ENCODE assay signal across 1 cellular context in genomic region chr11:116445108-116446047, GRCh38.
TF ChIP-seq lines count a peak whose summit lies in the region.

No MANE protein-coding gene starts in this region.

TF ChIP-seq in WTC11, 78 proteins besides CTCF, POLR2A, EP300 and RAD21 (continued from another document):
- TF ChIP-seq, protein P1, sequence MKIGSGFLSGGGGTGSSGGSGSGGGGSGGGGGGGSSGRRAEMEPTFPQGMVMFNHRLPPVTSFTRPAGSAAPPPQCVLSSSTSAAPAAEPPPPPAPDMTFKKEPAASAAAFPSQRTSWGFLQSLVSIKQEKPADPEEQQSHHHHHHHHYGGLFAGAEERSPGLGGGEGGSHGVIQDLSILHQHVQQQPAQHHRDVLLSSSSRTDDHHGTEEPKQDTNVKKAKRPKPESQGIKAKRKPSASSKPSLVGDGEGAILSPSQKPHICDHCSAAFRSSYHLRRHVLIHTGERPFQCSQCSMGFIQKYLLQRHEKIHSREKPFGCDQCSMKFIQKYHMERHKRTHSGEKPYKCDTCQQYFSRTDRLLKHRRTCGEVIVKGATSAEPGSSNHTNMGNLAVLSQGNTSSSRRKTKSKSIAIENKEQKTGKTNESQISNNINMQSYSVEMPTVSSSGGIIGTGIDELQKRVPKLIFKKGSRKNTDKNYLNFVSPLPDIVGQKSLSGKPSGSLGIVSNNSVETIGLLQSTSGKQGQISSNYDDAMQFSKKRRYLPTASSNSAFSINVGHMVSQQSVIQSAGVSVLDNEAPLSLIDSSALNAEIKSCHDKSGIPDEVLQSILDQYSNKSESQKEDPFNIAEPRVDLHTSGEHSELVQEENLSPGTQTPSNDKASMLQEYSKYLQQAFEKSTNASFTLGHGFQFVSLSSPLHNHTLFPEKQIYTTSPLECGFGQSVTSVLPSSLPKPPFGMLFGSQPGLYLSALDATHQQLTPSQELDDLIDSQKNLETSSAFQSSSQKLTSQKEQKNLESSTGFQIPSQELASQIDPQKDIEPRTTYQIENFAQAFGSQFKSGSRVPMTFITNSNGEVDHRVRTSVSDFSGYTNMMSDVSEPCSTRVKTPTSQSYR (CRISPR knock-in tag; IDR thresholded peaks at IDR 0.05) = no peak
- TF ChIP-seq MAX (CRISPR knock-in tag; IDR thresholded peaks at IDR 0.05) (no peak), MYBL2 (CRISPR knock-in tag; IDR thresholded peaks at IDR 0.05) (0 out of 2 replicates have a peak, but pooled peaks have one; percentile 39), USF1 (CRISPR knock-in tag; IDR thresholded peaks at IDR 0.05) (no peak), PRRX2 (CRISPR knock-in tag; IDR thresholded peaks at IDR 0.05) (no peak), TEAD1 (CRISPR knock-in tag; IDR thresholded peaks at IDR 0.05) (peak; percentile 17; the same call in 1 of the 2 replicates), SMAD3 (CRISPR knock-in tag; IDR thresholded peaks at IDR 0.05; ENCODE audit: borderline replicate concordance) (no peak), ATF6 (CRISPR knock-in tag; IDR thresholded peaks at IDR 0.05) (no peak), ZNF671 (CRISPR knock-in tag; IDR thresholded peaks at IDR 0.05) (no peak), CBFB (CRISPR knock-in tag; IDR thresholded peaks at IDR 0.05; ENCODE audit: low read depth) (no peak)
- TF ChIP-seq, protein P2, sequence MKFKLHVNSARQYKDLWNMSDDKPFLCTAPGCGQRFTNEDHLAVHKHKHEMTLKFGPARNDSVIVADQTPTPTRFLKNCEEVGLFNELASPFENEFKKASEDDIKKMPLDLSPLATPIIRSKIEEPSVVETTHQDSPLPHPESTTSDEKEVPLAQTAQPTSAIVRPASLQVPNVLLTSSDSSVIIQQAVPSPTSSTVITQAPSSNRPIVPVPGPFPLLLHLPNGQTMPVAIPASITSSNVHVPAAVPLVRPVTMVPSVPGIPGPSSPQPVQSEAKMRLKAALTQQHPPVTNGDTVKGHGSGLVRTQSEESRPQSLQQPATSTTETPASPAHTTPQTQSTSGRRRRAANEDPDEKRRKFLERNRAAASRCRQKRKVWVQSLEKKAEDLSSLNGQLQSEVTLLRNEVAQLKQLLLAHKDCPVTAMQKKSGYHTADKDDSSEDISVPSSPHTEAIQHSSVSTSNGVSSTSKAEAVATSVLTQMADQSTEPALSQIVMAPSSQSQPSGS (CRISPR knock-in tag; IDR thresholded peaks at IDR 0.05; ENCODE audit: borderline replicate concordance, low read depth) = no peak
- TF ChIP-seq, protein P3, sequence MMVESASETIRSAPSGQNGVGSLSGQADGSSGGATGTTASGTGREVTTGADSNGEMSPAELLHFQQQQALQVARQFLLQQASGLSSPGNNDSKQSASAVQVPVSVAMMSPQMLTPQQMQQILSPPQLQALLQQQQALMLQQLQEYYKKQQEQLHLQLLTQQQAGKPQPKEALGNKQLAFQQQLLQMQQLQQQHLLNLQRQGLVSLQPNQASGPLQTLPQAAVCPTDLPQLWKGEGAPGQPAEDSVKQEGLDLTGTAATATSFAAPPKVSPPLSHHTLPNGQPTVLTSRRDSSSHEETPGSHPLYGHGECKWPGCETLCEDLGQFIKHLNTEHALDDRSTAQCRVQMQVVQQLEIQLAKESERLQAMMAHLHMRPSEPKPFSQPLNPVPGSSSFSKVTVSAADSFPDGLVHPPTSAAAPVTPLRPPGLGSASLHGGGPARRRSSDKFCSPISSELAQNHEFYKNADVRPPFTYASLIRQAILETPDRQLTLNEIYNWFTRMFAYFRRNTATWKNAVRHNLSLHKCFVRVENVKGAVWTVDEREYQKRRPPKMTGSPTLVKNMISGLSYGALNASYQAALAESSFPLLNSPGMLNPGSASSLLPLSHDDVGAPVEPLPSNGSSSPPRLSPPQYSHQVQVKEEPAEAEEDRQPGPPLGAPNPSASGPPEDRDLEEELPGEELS (CRISPR knock-in tag; IDR thresholded peaks at IDR 0.05) = 0 out of 2 replicates have a peak, but pooled peaks have one; percentile 43
- TF ChIP-seq, protein P4, sequence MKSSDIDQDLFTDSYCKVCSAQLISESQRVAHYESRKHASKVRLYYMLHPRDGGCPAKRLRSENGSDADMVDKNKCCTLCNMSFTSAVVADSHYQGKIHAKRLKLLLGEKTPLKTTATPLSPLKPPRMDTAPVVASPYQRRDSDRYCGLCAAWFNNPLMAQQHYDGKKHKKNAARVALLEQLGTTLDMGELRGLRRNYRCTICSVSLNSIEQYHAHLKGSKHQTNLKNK (CRISPR knock-in tag; IDR thresholded peaks at IDR 0.05) = peak; percentile 100
- TF ChIP-seq, protein P5, sequence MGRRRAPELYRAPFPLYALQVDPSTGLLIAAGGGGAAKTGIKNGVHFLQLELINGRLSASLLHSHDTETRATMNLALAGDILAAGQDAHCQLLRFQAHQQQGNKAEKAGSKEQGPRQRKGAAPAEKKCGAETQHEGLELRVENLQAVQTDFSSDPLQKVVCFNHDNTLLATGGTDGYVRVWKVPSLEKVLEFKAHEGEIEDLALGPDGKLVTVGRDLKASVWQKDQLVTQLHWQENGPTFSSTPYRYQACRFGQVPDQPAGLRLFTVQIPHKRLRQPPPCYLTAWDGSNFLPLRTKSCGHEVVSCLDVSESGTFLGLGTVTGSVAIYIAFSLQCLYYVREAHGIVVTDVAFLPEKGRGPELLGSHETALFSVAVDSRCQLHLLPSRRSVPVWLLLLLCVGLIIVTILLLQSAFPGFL (CRISPR knock-in tag; IDR thresholded peaks at IDR 0.05; ENCODE audit: borderline replicate concordance) = no peak
